ENCODE assay signal across 16 cellular contexts in genomic region chr16:19073344-19073743, GRCh38. TPM values are rescaled to one million over a fixed set of nuclear protein-coding genes. Genes with fewer than 3 reads are reported as not detected.
"Had no signal": no experiment of that assay in that cellular context is flagged by ENCODE, and none has a peak within 500 bp of the region (broad histone marks: within the 10 kb centered on the region; RNA-seq: fewer than 3 reads in every experiment).

No MANE protein-coding gene starts in this region.

- H3K27ac Mint-ChIP-seq: activated CD4-positive, alpha-beta T cell treated with anti-CD3 and anti-CD28 coated beads for 36 hours; activated CD8-positive, alpha-beta T cell treated with anti-CD3 and anti-CD28 coated beads, Interleukin-2, amount 10 ng/mL, durations not matched to agents 7 days and 5 days; activated T-helper 2 cell treated with anti-CD3 and anti-CD28 coated beads, Interferon-gamma antibody, Interleukin-2, Interleukin-4, amounts not matched to agents 10 μg/mL and 5 μg/mL and 100 μg/mL, durations not matched to agents 14 hours and 24 hours and 36 hours; stimulated activated naive CD8-positive, alpha-beta T cell treated with anti-CD3 and anti-CD28 coated beads, Interleukin-15, amount 100 ng/mL, for 72 hours had no signal

- H3K9me3 ChIP-seq: colonic mucosa, left lung, ovary, thoracic aorta had no signal

- H3K36me3 ChIP-seq: colonic mucosa, ovary had no signal

- H3K27ac ChIP-seq: colonic mucosa, ovary, thoracic aorta, WERI-Rb-1 had no signal

- DNase-seq: activated CD4-positive, alpha-beta T cell treated with anti-CD3 and anti-CD28 coated beads for 36 hours; activated CD8-positive, alpha-beta T cell treated with anti-CD3 and anti-CD28 coated beads, Interleukin-2, amount 10 ng/mL, durations not matched to agents 7 days and 5 days; activated naive CD4-positive, alpha-beta T cell treated with anti-CD3 and anti-CD28 coated beads, Interleukin-2, amount 50 U/mL, for 16 hours; caudate nucleus; colonic mucosa; effector memory CD4-positive, alpha-beta T cell; left lung; mesenchymal stem cell; ovary; stimulated activated CD4-positive, alpha-beta T cell treated with anti-CD3 and anti-CD28 coated beads, Interleukin-4, amount 100 ng/mL, for 4 hours; stimulated activated naive CD8-positive, alpha-beta T cell treated with anti-CD3 and anti-CD28 coated beads, Interleukin-15, amount 100 ng/mL, for 72 hours; T1000; WERI-Rb-1 had no signal

- H3K27me3 Mint-ChIP-seq: activated CD4-positive, alpha-beta T cell treated with anti-CD3 and anti-CD28 coated beads for 36 hours; stimulated activated naive CD8-positive, alpha-beta T cell treated with anti-CD3 and anti-CD28 coated beads, Interleukin-15, amount 100 ng/mL, for 72 hours had no signal

- H3K4me1 ChIP-seq: colonic mucosa had no signal

- H3K4me3 ChIP-seq: colonic mucosa, left lung, ovary, thoracic aorta had no signal

- H3K9me3 Mint-ChIP-seq: activated T-helper 2 cell treated with anti-CD3 and anti-CD28 coated beads, Interferon-gamma antibody, Interleukin-2, Interleukin-4, amounts not matched to agents 10 μg/mL and 5 μg/mL and 100 μg/mL, durations not matched to agents 14 hours and 24 hours and 36 hours; stimulated activated naive CD8-positive, alpha-beta T cell treated with anti-CD3 and anti-CD28 coated beads, Interleukin-15, amount 100 ng/mL, for 72 hours had no signal

- H3K27me3 ChIP-seq: colonic mucosa, left lung, ovary had no signal

- H3K4me3 Mint-ChIP-seq: activated CD4-positive, alpha-beta T cell treated with anti-CD3 and anti-CD28 coated beads for 36 hours; activated CD8-positive, alpha-beta T cell treated with anti-CD3 and anti-CD28 coated beads, Interleukin-2, amount 10 ng/mL, durations not matched to agents 7 days and 5 days; stimulated activated naive CD8-positive, alpha-beta T cell treated with anti-CD3 and anti-CD28 coated beads, Interleukin-15, amount 100 ng/mL, for 72 hours had no signal

RNA-seq across cellular contexts. Expression of gene ITPRIPL2, which starts 40.4 kb away (rescaled TPM):
- polyA plus RNA-seq: neural cell had no signal
